Comparison of ENCODE assay signal across 20 cellular contexts in genomic region chr3:63202529-63202928, GRCh38.
DNase-seq lines count a peak whose midpoint lies in the region; ATAC-seq and TF ChIP-seq lines count a peak whose summit lies in the region.
"Had no signal": no experiment of that assay in that cellular context is flagged by ENCODE, and none has a peak within 500 bp of the region (broad histone marks: within the 10 kb centered on the region; RNA-seq: fewer than 3 reads in every experiment).

No MANE protein-coding gene starts in this region.

- CTCF ChIA-PET in mammary epithelial cell (lab: Charles Lee; ENCODE audit: low non-redundant PET) = no interaction called here
- CTCF ChIA-PET in CD8-positive, alpha-beta T cell (lab: Charles Lee) = no interaction called here

- peaks cover 9% of the 10 kb centered on the region for H3K9me3 Mint-ChIP-seq in CD8-positive, alpha-beta T cell

- H3K27me3 Mint-ChIP-seq in CD8-positive, alpha-beta T cell (ENCODE audit: low read depth) = no peaks in the 10 kb centered on the region
- H3K27me3 Mint-ChIP-seq: CD4-positive, alpha-beta memory T cell; CD4-positive, CD25-positive, alpha-beta regulatory T cell had no signal

- H3K4me1 ChIP-seq in adipocyte (ENCODE audit: control insufficient read depth, insufficient read depth, low read length) (no peaks in the 10 kb centered on the region), mammary epithelial cell (ENCODE audit: insufficient read depth, low read length) (no peaks in the 10 kb centered on the region), right lobe of liver (no peaks in the 10 kb centered on the region)
- no peaks in the 10 kb centered on the region for H3K4me1 ChIP-seq in CD8-positive, alpha-beta T cell (ENCODE audit: insufficient read depth, low read length)
- H3K4me1 ChIP-seq: BE2C, BLaER1, Caco-2 had no signal

- TF ChIP-seq CTCF in mammary epithelial cell (conservative IDR thresholded peaks at IDR 0.05 in 1 of 2, IDR thresholded peaks at IDR 0.05 in 1 of 2; ENCODE audit: extremely low read depth in 1 of 2, insufficient read depth in 1 of 2, low read depth in 1 of 2, low read length in 2 of 2) (no peak), epithelial cell of esophagus (IDR thresholded peaks at IDR 0.05; ENCODE audit: insufficient read depth, low read depth, low read length, missing control alignments) (no peak), fibroblast of the aortic adventitia (IDR thresholded peaks at IDR 0.05; ENCODE audit: insufficient read depth, low read length) (no peak), right lobe of liver (IDR thresholded peaks at IDR 0.05) (no peak)
- TF ChIP-seq CTCF in CD8-positive, alpha-beta T cell (IDR thresholded peaks at IDR 0.05) = no peak

- POLR2A ChIA-PET in CD8-positive, alpha-beta T cell (lab: Charles Lee) = no interaction called here

- no peaks in the 10 kb centered on the region for H3K4me1 Mint-ChIP-seq in CD8-positive, alpha-beta T cell (ENCODE audit: low read depth)
- H3K4me1 Mint-ChIP-seq: CD14-positive monocyte; CD4-positive, alpha-beta memory T cell; CD4-positive, CD25-positive, alpha-beta regulatory T cell had no signal

- intact Hi-C loops in mammary epithelial cell (cut with micrococcal nuclease) (no loop called here), right lobe of liver (cut with DNase I) (no loop called here)
- intact Hi-C loops in CD8-positive, alpha-beta T cell (cut with DNase I, micrococcal nuclease) = no loop called here

- WGBS in mammary epithelial cell (ENCODE audit: low coverage, missing lambda C conversion rate) = 0% methylated on average over 1 of the region's 1 CpG
- WGBS in right lobe of liver (ENCODE audit: insufficient coverage, low coverage, low lambda C conversion rate, missing lambda C conversion rate) = 23% methylated on average over 1 of the region's 1 CpG

- no peaks in the 10 kb centered on the region for H3K36me3 Mint-ChIP-seq in CD8-positive, alpha-beta T cell
- H3K36me3 Mint-ChIP-seq: CD14-positive monocyte; CD4-positive, alpha-beta memory T cell; CD4-positive, CD25-positive, alpha-beta regulatory T cell had no signal

- BruUV-seq in mammary epithelial cell (replicated peaks; lab: Mats Ljungman, UMichigan) = no TSS peak

- no peak for ATAC-seq in HG03097 (IDR thresholded peaks at IDR 0.05; ENCODE audit: low FRiP score, unreplicated experiment)
- no peak for ATAC-seq in CD8-positive, alpha-beta T cell
- no peak for ATAC-seq in right lobe of liver

- no peaks in the 10 kb centered on the region for H4K20me1 ChIP-seq in mammary epithelial cell (ENCODE audit: insufficient read depth, low read length)
- H4K20me1 ChIP-seq: BLaER1 had no signal

- H3K9me3 ChIP-seq in adipocyte (ENCODE audit: control insufficient read depth, low read length) (no peaks in the 10 kb centered on the region), mammary epithelial cell (replicated peaks; ENCODE audit: insufficient read depth, low read length) (no peaks in the 10 kb centered on the region), right lobe of liver (no peaks in the 10 kb centered on the region)
- H3K9me3 ChIP-seq in CD8-positive, alpha-beta T cell (ENCODE audit: low read length) = no peaks in the 10 kb centered on the region
- H3K9me3 ChIP-seq: BE2C, BLaER1, Caco-2 had no signal

- H3K9ac ChIP-seq in adipocyte (ENCODE audit: low read length) (no peak overlapping the region), mammary epithelial cell (ENCODE audit: insufficient read depth, low read length) (no peak overlapping the region)
- H3K9ac ChIP-seq: BLaER1 had no signal

- dilution Hi-C loops in mammary epithelial cell (cut with HindIII; ENCODE audit: low sequenced_read_pairs) = no loop called here

- H3K36me3 ChIP-seq in adipocyte (ENCODE audit: control insufficient read depth, insufficient read depth, low read length, severe bottlenecking) (no peaks in the 10 kb centered on the region), mammary epithelial cell (ENCODE audit: insufficient read depth, low read length) (no peaks in the 10 kb centered on the region), right lobe of liver (no peaks in the 10 kb centered on the region)
- no peaks in the 10 kb centered on the region for H3K36me3 ChIP-seq in CD8-positive, alpha-beta T cell (ENCODE audit: insufficient read depth, low read length)
- H3K36me3 ChIP-seq: BE2C, BLaER1 had no signal

- peaks cover 11% of the 10 kb centered on the region for H3K27me3 ChIP-seq in adipocyte (replicated peaks; ENCODE audit: control insufficient read depth, insufficient read depth, low read length)
- no peaks in the 10 kb centered on the region for H3K27me3 ChIP-seq in mammary epithelial cell (ENCODE audit: insufficient read depth, low read length)
- H3K27me3 ChIP-seq in CD8-positive, alpha-beta T cell (ENCODE audit: insufficient read depth, low read length) = no peaks in the 10 kb centered on the region
- no peaks in the 10 kb centered on the region for H3K27me3 ChIP-seq in right lobe of liver
- H3K27me3 ChIP-seq: BE2C, BLaER1 had no signal

- in situ Hi-C loops in mammary epithelial cell (cut with MboI; ENCODE audit: low sequenced_read_pairs in 2 of 2) = no loop called here

- H3K27ac ChIP-seq in mammary epithelial cell (ENCODE audit: insufficient read depth, low read depth, low read length) = no peak overlapping the region
- no peak overlapping the region for H3K27ac ChIP-seq in CD8-positive, alpha-beta T cell (ENCODE audit: low read depth, low read length)
- H3K27ac ChIP-seq in right lobe of liver = no peak overlapping the region
- H3K27ac ChIP-seq: BLaER1 had no signal

- DNase-seq in adipocyte (ENCODE audit: low read depth) (peak; percentile 11), mammary epithelial cell (no peak), epithelial cell of esophagus (ENCODE audit: low read depth) (peak; percentile 33), fibroblast of the aortic adventitia (ENCODE audit: low read depth) (peak; percentile 8), NCI-H2081 (lab: John Stamatoyannopoulos, UW) (no peak), right lobe of liver (no peak)
- DNase-seq in CD8-positive, alpha-beta T cell = no peak
- DNase-seq: 8988T; ACHN; BE2C; C1 segment of cervical spinal cord; Caco-2; Calu3; CD4-positive, alpha-beta memory T cell; CD4-positive, CD25-positive, alpha-beta regulatory T cell; DMS79 treated with DMSO at 0.1 percent for 48 hours; GF-D8 had no signal

- H2AFZ ChIP-seq in mammary epithelial cell (ENCODE audit: low read depth, low read length) = no peak overlapping the region

- no peak overlapping the region for H3K4me3 Mint-ChIP-seq in CD8-positive, alpha-beta T cell
- H3K4me3 Mint-ChIP-seq: CD14-positive monocyte; CD4-positive, alpha-beta memory T cell; CD4-positive, CD25-positive, alpha-beta regulatory T cell had no signal

- peak overlapping the region; percentile 28 for H3K4me2 ChIP-seq in mammary epithelial cell (ENCODE audit: insufficient read depth, low read depth, low read length)
- H3K4me2 ChIP-seq: BLaER1 had no signal

- no peaks in the 10 kb centered on the region for H3K79me2 ChIP-seq in mammary epithelial cell (ENCODE audit: insufficient read depth, low read length)

- no peak overlapping the region for H3K27ac Mint-ChIP-seq in CD8-positive, alpha-beta T cell
- H3K27ac Mint-ChIP-seq: CD14-positive monocyte; CD4-positive, alpha-beta memory T cell; CD4-positive, CD25-positive, alpha-beta regulatory T cell had no signal

- H3K4me3 ChIP-seq in adipocyte (ENCODE audit: low read length) = no peak overlapping the region
- H3K4me3 ChIP-seq in mammary epithelial cell (replicated peaks in 1 of 3; ENCODE audit: insufficient read depth in 1 of 3, low read depth in 2 of 3, low read length in 3 of 3) = no peak overlapping the region
- no peak overlapping the region for H3K4me3 ChIP-seq in epithelial cell of esophagus (ENCODE audit: low read length)
- no peak overlapping the region for H3K4me3 ChIP-seq in fibroblast of the aortic adventitia (ENCODE audit: low read depth, low read length)
- no peak overlapping the region for H3K4me3 ChIP-seq in CD8-positive, alpha-beta T cell (ENCODE audit: low read depth, low read length)
- H3K4me3 ChIP-seq in right lobe of liver = no peak overlapping the region
- H3K4me3 ChIP-seq: BLaER1 had no signal

- TF ChIP-seq POLR2A in right lobe of liver (IDR thresholded peaks at IDR 0.05) = no peak

Comparison
In these comparisons a context has a peak if more than half of its experiments do, and no peak if none do; other contexts are left out.
1. DNase-seq: peak in adipocyte (single experiment), epithelial cell of esophagus (single experiment) and fibroblast of the aortic adventitia (single experiment); none in mammary epithelial cell (single experiment), NCI-H2081 (0 of 2), CD8-positive, alpha-beta T cell (0 of 7) and right lobe of liver (0 of 3).